24 cellular contexts compared by ENCODE assay signal in the genomic region with DNA sequence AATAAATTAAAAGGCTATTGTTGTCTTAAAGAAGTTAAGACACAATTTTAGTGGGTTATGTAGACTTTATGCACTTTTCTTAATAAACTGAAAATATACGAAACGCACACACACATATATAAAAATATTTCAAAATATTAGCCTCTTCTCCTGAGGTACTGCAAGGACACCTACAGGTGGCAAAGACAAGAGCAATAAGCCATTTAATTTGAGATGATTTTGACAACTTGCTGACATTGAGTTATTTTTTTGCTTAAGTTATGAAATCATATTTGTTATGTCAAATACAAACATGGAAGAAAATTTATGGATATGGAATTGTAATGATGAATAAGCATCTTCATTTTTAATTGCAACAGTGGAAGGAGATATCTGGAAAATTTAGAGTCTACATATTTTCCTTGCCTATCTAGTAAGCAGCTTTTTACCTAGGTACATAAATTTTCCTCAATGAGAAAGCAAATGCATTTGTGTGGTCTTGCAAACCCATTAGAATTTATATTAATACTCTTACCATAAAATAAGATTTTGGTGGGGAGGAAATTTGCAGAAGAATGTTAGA.
DNase-seq lines count a peak whose midpoint lies in the region; ATAC-seq, FAIRE-seq and TF ChIP-seq lines count a peak whose summit lies in the region.
"Had no signal": no experiment of that assay in that cellular context is flagged by ENCODE, and none has a peak within 500 bp of the region (broad histone marks: within the 10 kb centered on the region; RNA-seq: fewer than 3 reads in every experiment).

No MANE protein-coding gene starts in this region.

- no peak for ATAC-seq in A549
- ATAC-seq: Right ventricle myocardium inferior, sciatic nerve, T-helper 17 cell, WTC11 had no signal

- H3K4me3 ChIP-seq in A549 (no peak overlapping the region), epithelial cell of esophagus (ENCODE audit: low read length) (no peak overlapping the region)
- H3K4me3 ChIP-seq: coronary artery, GM23248 had no signal

- H3K4me1 ChIP-seq in A549, result no peaks in the 10 kb centered on the region

- no peak for TF ChIP-seq EP300 in A549 (IDR thresholded peaks at IDR 0.05)

- H3K9me3 Mint-ChIP-seq in HFFc6, result no peaks in the 10 kb centered on the region; the same call in 1 of the 2 replicates
- H3K9me3 Mint-ChIP-seq: activated naive CD4-positive, alpha-beta T cell treated with anti-CD3 and anti-CD28 coated beads for 36 hours had no signal

- no peak for DNase-seq in A549 (ENCODE audit: low read depth in 1 of 2, low spot score in 1 of 2)
- no peak for DNase-seq in HFFc6
- DNase-seq in SK-MEL-5 (ENCODE audit: low read depth, low spot score), result peak; percentile 36
- DNase-seq in epithelial cell of esophagus (ENCODE audit: low read depth), result peak; percentile 43
- no peak for DNase-seq in amniotic stem cell (lab: John Stamatoyannopoulos, UW)
- DNase-seq in GM03348 (ENCODE audit: low spot score), result no peak
- DNase-seq in NCI-H1694 treated with DMSO at 0.1 percent for 48 hours (lab: John Stamatoyannopoulos, UW), result no peak
- no peak for DNase-seq in COLO829 (ENCODE audit: low spot score)
- DNase-seq: activated CD4-positive, alpha-beta memory T cell treated with anti-CD3 and anti-CD28 coated beads for 36 hours; activated naive CD4-positive, alpha-beta T cell treated with anti-CD3 and anti-CD28 coated beads for 36 hours; DMS79; GM23248; NCI-H1436 treated with DMSO at 0.1 percent for 48 hours; NCI-H345; NK-92 treated with Interleukin-12 subunit alpha and Interleukin-12 subunit beta, amount 100 ng/mL, for 24 hours; T-helper 17 cell; trophoblast cell had no signal

- no peaks in the 10 kb centered on the region for H3K9me3 ChIP-seq in A549

- TF ChIP-seq POLR2A in A549 (IDR thresholded peaks at IDR 0.05; ENCODE audit: low read length), result no peak

- no peaks in the 10 kb centered on the region for H3K36me3 Mint-ChIP-seq in HFFc6 (ENCODE audit: low read depth)
- H3K36me3 Mint-ChIP-seq: activated CD4-positive, alpha-beta memory T cell treated with anti-CD3 and anti-CD28 coated beads for 36 hours had no signal

- CTCF ChIA-PET in A549 (lab: Yijun Ruan, JAX), result no interaction called here

- no peaks in the 10 kb centered on the region for H3K4me1 Mint-ChIP-seq in HFFc6 (ENCODE audit: low read depth)
- H3K4me1 Mint-ChIP-seq: T-helper 17 cell had no signal

- H3K4me3 Mint-ChIP-seq in HFFc6, result no peak overlapping the region
- H3K4me3 Mint-ChIP-seq: activated CD4-positive, alpha-beta memory T cell treated with anti-CD3 and anti-CD28 coated beads for 36 hours; activated naive CD4-positive, alpha-beta T cell treated with anti-CD3 and anti-CD28 coated beads for 36 hours; stimulated activated naive CD8-positive, alpha-beta T cell treated with anti-CD3 and anti-CD28 coated beads, Interleukin-15, Interleukin-2, amounts not matched to agents 100 ng/mL and 50 ng/mL, for 24 hours; T-helper 17 cell; WTC11 had no signal

- H3K4me2 ChIP-seq in A549, result no peak overlapping the region
- H3K4me2 ChIP-seq: KMS-11 had no signal

- H3K27ac Mint-ChIP-seq in HFFc6, result no peak overlapping the region
- H3K27ac Mint-ChIP-seq: activated CD4-positive, alpha-beta memory T cell treated with anti-CD3 and anti-CD28 coated beads for 36 hours; activated naive CD4-positive, alpha-beta T cell treated with anti-CD3 and anti-CD28 coated beads for 36 hours; stimulated activated naive CD8-positive, alpha-beta T cell treated with anti-CD3 and anti-CD28 coated beads, Interleukin-15, Interleukin-2, amounts not matched to agents 100 ng/mL and 50 ng/mL, for 24 hours; T-helper 17 cell; WTC11 had no signal

- 45% methylated on average over 2 of the region's 2 CpGs for WGBS in A549 (ENCODE audit: missing lambda C conversion rate)

- TF ChIP-seq RAD21 in A549 (conservative IDR thresholded peaks at IDR 0.05 in 1 of 2, IDR thresholded peaks at IDR 0.05 in 1 of 2), result no peak

- TF ChIP-seq CTCF in A549 (IDR thresholded peaks at IDR 0.05) (no peak), HFFc6 (IDR thresholded peaks at IDR 0.05) (peak; percentile 49; the same call in 1 of the 2 replicates), epithelial cell of esophagus (IDR thresholded peaks at IDR 0.05; ENCODE audit: insufficient read depth, low read depth, low read length, missing control alignments) (peak; percentile 66)

- in situ Hi-C loops in SK-MEL-5 (cut with HindIII; ENCODE audit: low pct_unique_long_range_greater_than_20kb, low sequenced_read_pairs), result no loop called here

- FAIRE-seq in A549 (lab: Jason Lieb, UNC), result no peak
- FAIRE-seq: astrocyte had no signal

- POLR2A ChIA-PET in A549 (lab: Yijun Ruan, JAX), result no interaction called here

- H3K27me3 Mint-ChIP-seq in HFFc6 (ENCODE audit: insufficient read depth), result no peaks in the 10 kb centered on the region; the same call in 1 of the 2 replicates
- H3K27me3 Mint-ChIP-seq: activated CD4-positive, alpha-beta memory T cell treated with anti-CD3 and anti-CD28 coated beads for 36 hours; stimulated activated naive CD8-positive, alpha-beta T cell treated with anti-CD3 and anti-CD28 coated beads, Interleukin-15, Interleukin-2, amounts not matched to agents 100 ng/mL and 50 ng/mL, for 24 hours; T-helper 17 cell had no signal

- no peak overlapping the region for H3K27ac ChIP-seq in A549
- H3K27ac ChIP-seq: coronary artery, GM23248, KMS-11 had no signal

TF ChIP-seq in A549, 52 proteins besides CTCF, POLR2A, EP300 and RAD21:
- TF ChIP-seq TP53 (CRISPR knock-in tag; IDR thresholded peaks at IDR 0.05), result no peak
- peak; percentile 51 for TF ChIP-seq MAFK (IDR thresholded peaks at IDR 0.05; ENCODE audit: partially characterized antibody)

Comparison
In these comparisons a context has a peak if more than half of its experiments do, and no peak if none do; other contexts are left out.
1. DNase-seq: peak in SK-MEL-5 (single experiment) and epithelial cell of esophagus (single experiment); none in A549 (0 of 2), HFFc6 (single experiment), amniotic stem cell (single experiment), GM03348 (single experiment), NCI-H1694 treated with DMSO at 0.1 percent for 48 hours (single experiment) and COLO829 (single experiment).